In genomic region chr17:80912451-80912850, GRCh38 we compare ENCODE assay signal across 18 cellular contexts.
DNase-seq lines count a peak whose midpoint lies in the region; ATAC-seq, FAIRE-seq and TF ChIP-seq lines count a peak whose summit lies in the region.
"Had no signal": no experiment of that assay in that cellular context is flagged by ENCODE, and none has a peak within 500 bp of the region (broad histone marks: within the 10 kb centered on the region; RNA-seq: fewer than 3 reads in every experiment).

No MANE protein-coding gene starts in this region.

- DNase-seq in activated CD8-positive, alpha-beta memory T cell treated with anti-CD3 and anti-CD28 coated beads, Interleukin-2, amount 10 ng/mL, durations not matched to agents 7 days and 5 days = no peak
- no peak for DNase-seq in activated CD8-positive, alpha-beta memory T cell treated with anti-CD3 and anti-CD28 coated beads for 24 hours
- DNase-seq in GM19239 (ENCODE audit: insufficient read length, low spot score) (no peak), chondrocyte (ENCODE audit: low spot score) (peak; percentile 73), spleen (peak; percentile 59), posterior vena cava (ENCODE audit: low spot score) (no peak), NCI-H1092 treated with DMSO at 0.1 percent for 48 hours (lab: John Stamatoyannopoulos, UW) (no peak)
- DNase-seq in activated naive CD4-positive, alpha-beta T cell treated with anti-CD3 and anti-CD28 coated beads, Interleukin-2, amount 50 U/mL, for 16 hours = no peak
- DNase-seq: C1 segment of cervical spinal cord; Caco-2; HCEC 1CT; NCI-H1092; NCI-H1694; NCI-H69; NK-92 treated with Interleukin-12 subunit alpha and Interleukin-12 subunit beta, amount 100 ng/mL, for 24 hours; OCI-M1; RPMI8226 had no signal

- no peak for ATAC-seq in activated CD8-positive, alpha-beta memory T cell treated with anti-CD3 and anti-CD28 coated beads, Interleukin-2, amount 10 ng/mL, durations not matched to agents 7 days and 5 days

- FAIRE-seq in GM19239 (lab: Jason Lieb, UNC) = peak; percentile 33

- peak overlapping the region in 5 of 8 donors; percentile 44 to 76 (median 69) for H3K27ac ChIP-seq in spleen
- H3K27ac ChIP-seq: 22Rv1 had no signal

- 75 to 89% (median 83%) methylated on average over 14 of the region's 14 CpGs for WGBS in spleen, 5 donors

- no peak for TF ChIP-seq CTCF in chondrocyte (IDR thresholded peaks at IDR 0.05)
- TF ChIP-seq CTCF in spleen (IDR thresholded peaks at IDR 0.05 in 8 of 11, conservative IDR thresholded peaks at IDR 0.05 in 3 of 11) = no peak

- H3K4me3 ChIP-seq in spleen = no peak overlapping the region

- H3K27me3 Mint-ChIP-seq in activated CD8-positive, alpha-beta memory T cell treated with anti-CD3 and anti-CD28 coated beads, Interleukin-2, amount 10 ng/mL, durations not matched to agents 7 days and 5 days = no peaks in the 10 kb centered on the region
- H3K27me3 Mint-ChIP-seq in chondrocyte (ENCODE audit: low read depth) = no peaks in the 10 kb centered on the region

- no peak overlapping the region for H3K4me3 Mint-ChIP-seq in activated CD8-positive, alpha-beta memory T cell treated with anti-CD3 and anti-CD28 coated beads, Interleukin-2, amount 10 ng/mL, durations not matched to agents 7 days and 5 days
- H3K4me3 Mint-ChIP-seq in chondrocyte (ENCODE audit: unreplicated experiment) = no peak overlapping the region

- H3K4me1 Mint-ChIP-seq in activated CD8-positive, alpha-beta memory T cell treated with anti-CD3 and anti-CD28 coated beads, Interleukin-2, amount 10 ng/mL, durations not matched to agents 7 days and 5 days = peaks cover 8% of the 10 kb centered on the region
- H3K4me1 Mint-ChIP-seq in chondrocyte (ENCODE audit: low read depth) = peaks cover 4% of the 10 kb centered on the region

- intact Hi-C loops in spleen (cut with DNase I; ENCODE audit: low total_unique reads) = no loop called here
- intact Hi-C loops in posterior vena cava (cut with DNase I) = no loop called here

- H3K36me3 Mint-ChIP-seq in activated CD8-positive, alpha-beta memory T cell treated with anti-CD3 and anti-CD28 coated beads, Interleukin-2, amount 10 ng/mL, durations not matched to agents 7 days and 5 days = peaks cover 62% of the 10 kb centered on the region
- peaks cover 21% of the 10 kb centered on the region for H3K36me3 Mint-ChIP-seq in chondrocyte (ENCODE audit: low read depth)

- peak overlapping the region; percentile 36 for H3K27ac Mint-ChIP-seq in activated CD8-positive, alpha-beta memory T cell treated with anti-CD3 and anti-CD28 coated beads, Interleukin-2, amount 10 ng/mL, durations not matched to agents 7 days and 5 days
- H3K27ac Mint-ChIP-seq in chondrocyte (ENCODE audit: unreplicated experiment) = no peak overlapping the region

- TF ChIP-seq POLR2A in spleen (IDR thresholded peaks at IDR 0.05) = no peak

- peaks cover 0 to 91% (median 12%) of the 10 kb centered on the region in 6 donors for H3K36me3 ChIP-seq in spleen

- H3K4me1 ChIP-seq in spleen = peaks cover 0 to 56% (median 25%) of the 10 kb centered on the region in 6 donors
- H3K4me1 ChIP-seq: Caco-2 had no signal

- peaks cover 0 to 8% (median 0%) of the 10 kb centered on the region in 8 donors for H3K9me3 ChIP-seq in spleen

- no peaks in the 10 kb centered on the region for H3K9me3 Mint-ChIP-seq in activated CD8-positive, alpha-beta memory T cell treated with anti-CD3 and anti-CD28 coated beads, Interleukin-2, amount 10 ng/mL, durations not matched to agents 7 days and 5 days (ENCODE audit: low read depth)
- H3K9me3 Mint-ChIP-seq in chondrocyte (ENCODE audit: low read depth) = no peaks in the 10 kb centered on the region

- CTCF ChIA-PET in activated CD8-positive, alpha-beta memory T cell treated with anti-CD3 and anti-CD28 coated beads, Interleukin-2, amount 10 ng/mL, durations not matched to agents 7 days and 5 days (lab: Charles Lee) = interaction anchor here (1.1 to 1.2 kb wide), 2 partner anchors 13 to 88 kb away, joined by 3 read pairs; no protein-coding TSS in a partner anchor

- no peaks in the 10 kb centered on the region for H3K27me3 ChIP-seq in spleen (replicated peaks in 1 of 7)

Comparison
In these comparisons a context has a peak if more than half of its experiments do, and no peak if none do; other contexts are left out.
1. DNase-seq: peak in chondrocyte (single experiment) and spleen (single experiment); none in activated CD8-positive, alpha-beta memory T cell treated with anti-CD3 and anti-CD28 coated beads, Interleukin-2, amount 10 ng/mL, durations not matched to agents 7 days and 5 days (single experiment), activated CD8-positive, alpha-beta memory T cell treated with anti-CD3 and anti-CD28 coated beads for 24 hours (single experiment), GM19239 (single experiment), activated naive CD4-positive, alpha-beta T cell treated with anti-CD3 and anti-CD28 coated beads, Interleukin-2, amount 50 U/mL, for 16 hours (single experiment), posterior vena cava (single experiment) and NCI-H1092 treated with DMSO at 0.1 percent for 48 hours (single experiment).